17 cellular contexts compared by ENCODE assay signal in genomic region chr1:117616967-117617366, GRCh38. TPM values are rescaled to one million over a fixed set of nuclear protein-coding genes. Genes with fewer than 3 reads are reported as not detected.
"Had no signal": no experiment of that assay in that cellular context is flagged by ENCODE, and none has a peak within 500 bp of the region (broad histone marks: within the 10 kb centered on the region; RNA-seq: fewer than 3 reads in every experiment).

No MANE protein-coding gene starts in this region.

- H3K27me3 Mint-ChIP-seq: activated naive CD8-positive, alpha-beta T cell treated with anti-CD3 and anti-CD28 coated beads, Interleukin-2, amount 10 ng/mL, durations not matched to agents 7 days and 5 days; dendritic cell treated with granulocyte-macrophage colony-stimulating factor and Interleukin-4, amounts not matched to agents 40 ng/mL and 50 ng/mL, for 4 days had no signal

- H3K9me3 ChIP-seq: heart left ventricle, neutrophil, upper lobe of left lung had no signal

- H3K27ac ChIP-seq: brain microvascular endothelial cell, heart left ventricle, neutrophil, upper lobe of left lung had no signal

- H3K4me3 ChIP-seq: heart left ventricle, lung, upper lobe of left lung had no signal

- H3K27me3 ChIP-seq: heart left ventricle, neutrophil, upper lobe of left lung had no signal

- H3K36me3 ChIP-seq: brain microvascular endothelial cell, heart left ventricle, neutrophil, upper lobe of left lung had no signal

- H3K9me3 Mint-ChIP-seq: activated naive CD8-positive, alpha-beta T cell treated with anti-CD3 and anti-CD28 coated beads, Interleukin-2, amount 10 ng/mL, durations not matched to agents 7 days and 5 days; activated T-helper 1 cell treated with anti-CD3 and anti-CD28 coated beads, Interleukin-12 subunit alpha, Interleukin-12 subunit beta, Interleukin-2, Interleukin-4 antibody, amounts not matched to agents 30 ng/mL and 10 ng/mL and 1 ng/mL, durations not matched to agents 14 hours and 24 hours and 36 hours; dendritic cell treated with granulocyte-macrophage colony-stimulating factor and Interleukin-4, amounts not matched to agents 40 ng/mL and 50 ng/mL, for 4 days had no signal

- H3K4me3 Mint-ChIP-seq: activated CD8-positive, alpha-beta T cell treated with anti-CD3 and anti-CD28 coated beads, Interleukin-2, amount 10 ng/mL, durations not matched to agents 7 days and 5 days; activated naive CD8-positive, alpha-beta T cell treated with anti-CD3 and anti-CD28 coated beads, Interleukin-2, amount 10 ng/mL, durations not matched to agents 7 days and 5 days; activated T-helper 1 cell treated with anti-CD3 and anti-CD28 coated beads, Interleukin-12 subunit alpha, Interleukin-12 subunit beta, Interleukin-2, Interleukin-4 antibody, amounts not matched to agents 30 ng/mL and 10 ng/mL and 1 ng/mL, durations not matched to agents 14 hours and 24 hours and 36 hours; dendritic cell treated with granulocyte-macrophage colony-stimulating factor and Interleukin-4, amounts not matched to agents 40 ng/mL and 50 ng/mL, for 4 days had no signal

- DNase-seq: activated CD4-positive, alpha-beta T cell treated with anti-CD3 and anti-CD28 coated beads for 4 hours; activated CD8-positive, alpha-beta T cell treated with anti-CD3 and anti-CD28 coated beads, Interleukin-2, amount 10 ng/mL, durations not matched to agents 7 days and 5 days; activated naive CD4-positive, alpha-beta T cell; activated naive CD8-positive, alpha-beta T cell treated with anti-CD3 and anti-CD28 coated beads, Interleukin-2, amount 10 ng/mL, durations not matched to agents 7 days and 5 days; brain microvascular endothelial cell; cerebellar nuclear complex; heart left ventricle; stimulated activated CD4-positive, alpha-beta T cell treated with anti-CD3 and anti-CD28 coated beads, Interleukin-2, amount 100 ng/mL, for 48 hours; stimulated activated naive CD4-positive, alpha-beta T cell treated with Interleukin-2 at 50 U/mL for 16 hours; T-helper 1 cell had no signal

- ATAC-seq: activated CD8-positive, alpha-beta T cell treated with anti-CD3 and anti-CD28 coated beads, Interleukin-2, amount 10 ng/mL, durations not matched to agents 7 days and 5 days; heart left ventricle; left colon had no signal

- H3K27ac Mint-ChIP-seq: activated CD8-positive, alpha-beta T cell treated with anti-CD3 and anti-CD28 coated beads, Interleukin-2, amount 10 ng/mL, durations not matched to agents 7 days and 5 days; activated naive CD8-positive, alpha-beta T cell treated with anti-CD3 and anti-CD28 coated beads, Interleukin-2, amount 10 ng/mL, durations not matched to agents 7 days and 5 days; activated T-helper 1 cell treated with anti-CD3 and anti-CD28 coated beads, Interleukin-12 subunit alpha, Interleukin-12 subunit beta, Interleukin-2, Interleukin-4 antibody, amounts not matched to agents 30 ng/mL and 10 ng/mL and 1 ng/mL, durations not matched to agents 14 hours and 24 hours and 36 hours; dendritic cell treated with granulocyte-macrophage colony-stimulating factor and Interleukin-4, amounts not matched to agents 40 ng/mL and 50 ng/mL, for 4 days had no signal

RNA-seq across cellular contexts. Expression of gene TENT5C, which starts 11.1 kb away (rescaled TPM):
- total RNA-seq: epithelial cell of proximal tubule had no signal
